Comparison of ENCODE assay signal across 14 cellular contexts in the genomic region with DNA sequence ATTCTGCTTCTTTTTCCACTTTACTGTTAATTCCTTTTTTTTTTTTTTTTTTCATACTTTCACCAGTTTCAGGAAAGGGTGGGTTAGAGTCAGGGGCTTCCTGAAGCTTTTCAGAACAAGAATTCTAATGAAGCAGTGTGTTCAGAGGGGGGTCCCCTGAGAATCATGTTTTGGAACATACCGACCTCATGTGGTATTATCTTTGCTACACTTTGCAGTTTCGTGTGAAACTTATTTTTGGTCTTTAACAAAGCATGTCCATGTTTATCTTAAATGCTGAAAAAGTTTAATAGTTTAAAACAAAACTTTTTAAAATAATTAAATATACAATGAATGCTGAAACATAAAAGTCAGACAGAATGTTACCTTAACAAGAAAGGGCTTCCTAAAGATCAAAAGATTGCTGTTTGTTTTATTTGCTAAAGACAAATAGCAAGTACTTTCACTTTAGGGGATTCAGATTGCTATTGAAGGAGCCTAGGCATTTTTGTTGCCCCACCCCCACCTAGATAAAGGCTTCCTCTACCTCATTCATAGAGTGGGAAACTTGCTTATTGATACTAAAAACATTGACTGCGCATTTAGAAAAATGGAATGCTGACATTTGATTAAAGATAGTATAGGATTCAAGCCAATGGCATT. TPM values are rescaled to one million over a fixed set of nuclear protein-coding genes. Genes with fewer than 3 reads are reported as not detected.
A peak's percentile ranks its signal among the peaks of the same experiment; 100 is the strongest.
DNase-seq lines count a peak whose midpoint lies in the region; ATAC-seq and TF ChIP-seq lines count a peak whose summit lies in the region.
"Had no signal": no experiment of that assay in that cellular context is flagged by ENCODE, and none has a peak within 500 bp of the region (broad histone marks: within the 10 kb centered on the region; RNA-seq: fewer than 3 reads in every experiment).

No MANE protein-coding gene starts in this region.

- H3K4me1 ChIP-seq in DOHH2 (ENCODE audit: control insufficient read depth, low read length), result peaks cover 40% of the 10 kb centered on the region
- peaks cover 0 to 6% (median 4%) of the 10 kb centered on the region in 4 donors for H3K4me1 ChIP-seq in liver (ENCODE audit: control insufficient read depth in 4 of 4, insufficient read depth in 4 of 4, low read length in 3 of 4)
- H3K4me1 ChIP-seq in esophagus squamous epithelium, result peaks cover 0 to 7% (median 0%) of the 10 kb centered on the region in 3 donors

- no peaks in the 10 kb centered on the region for H3K36me3 ChIP-seq in DOHH2 (ENCODE audit: control insufficient read depth, low read length)
- H3K36me3 ChIP-seq in SU-DHL-6 (ENCODE audit: low read length), result no peaks in the 10 kb centered on the region
- no peaks in the 10 kb centered on the region for H3K36me3 ChIP-seq in liver (ENCODE audit: control insufficient read depth in 4 of 4, insufficient read depth in 3 of 4, low read depth in 1 of 4, low read length in 3 of 4)
- H3K36me3 ChIP-seq in esophagus squamous epithelium, result no peaks in the 10 kb centered on the region

- ATAC-seq in GM21447 (IDR thresholded peaks at IDR 0.05; ENCODE audit: unreplicated experiment) (peak; percentile 41), HG02759 (IDR thresholded peaks at IDR 0.05; ENCODE audit: unreplicated experiment) (no peak)
- ATAC-seq: Panc1, T-helper 17 cell had no signal

- peaks cover 9% of the 10 kb centered on the region for H3K27me3 ChIP-seq in DOHH2 (ENCODE audit: control insufficient read depth, low read length)
- no peaks in the 10 kb centered on the region for H3K27me3 ChIP-seq in SU-DHL-6 (ENCODE audit: low read length)
- no peaks in the 10 kb centered on the region for H3K27me3 ChIP-seq in liver (ENCODE audit: control insufficient read depth in 4 of 4, insufficient read depth in 4 of 4, low read length in 3 of 4)
- peaks cover 0 to 5% (median 0%) of the 10 kb centered on the region in 4 donors for H3K27me3 ChIP-seq in esophagus squamous epithelium

- TF ChIP-seq POLR2A in esophagus squamous epithelium (IDR thresholded peaks at IDR 0.05), result no peak

- WGBS in liver, result 36% methylated on average over 3 of the region's 3 CpGs
- WGBS in esophagus squamous epithelium, 2 donors, result 42 to 52% methylated on average over 3 of the region's 3 CpGs

- no peak overlapping the region for H3K4me3 ChIP-seq in DOHH2 (ENCODE audit: low read length)
- no peak overlapping the region for H3K4me3 ChIP-seq in SU-DHL-6 (ENCODE audit: insufficient read depth, low read length, poor library complexity, severe bottlenecking)
- H3K4me3 ChIP-seq in liver (ENCODE audit: low read depth in 1 of 3, low read length in 3 of 3), result no peak overlapping the region
- H3K4me3 ChIP-seq in esophagus squamous epithelium, result no peak overlapping the region

- TF ChIP-seq RAD21 in liver (IDR thresholded peaks at IDR 0.05), result no peak

- H3K4me2 ChIP-seq in DOHH2 (ENCODE audit: low read length) (peak overlapping the region; percentile 40), SU-DHL-6 (ENCODE audit: low read depth, low read length, poor library complexity, severe bottlenecking) (peak overlapping the region; percentile 51)

- no peaks in the 10 kb centered on the region for H3F3A ChIP-seq in DOHH2 (ENCODE audit: control insufficient read depth, insufficient read depth)
- peaks cover 3% of the 10 kb centered on the region; the same call in 1 of the 2 replicates for H3F3A ChIP-seq in SU-DHL-6 (ENCODE audit: insufficient read depth)

- H3K9me3 ChIP-seq in DOHH2 (ENCODE audit: control insufficient read depth, insufficient read depth, low read length) (no peaks in the 10 kb centered on the region), SU-DHL-6 (ENCODE audit: insufficient read depth, low read length) (no peaks in the 10 kb centered on the region), liver (ENCODE audit: control insufficient read depth in 4 of 4, low read length in 3 of 4) (no peaks in the 10 kb centered on the region), esophagus squamous epithelium (no peaks in the 10 kb centered on the region)

- no peak overlapping the region for H2AFZ ChIP-seq in SU-DHL-6 (ENCODE audit: low read depth, low read length, severe bottlenecking)

- no peaks in the 10 kb centered on the region for H3K79me2 ChIP-seq in DOHH2 (ENCODE audit: control insufficient read depth, low read length)
- H3K79me2 ChIP-seq in SU-DHL-6 (ENCODE audit: insufficient read depth, low read length), result no peaks in the 10 kb centered on the region

- no peak overlapping the region for H3K9ac ChIP-seq in SU-DHL-6 (ENCODE audit: low read length)
- no peak overlapping the region for H3K9ac ChIP-seq in liver (ENCODE audit: low read depth in 1 of 2, low read length in 2 of 2)

- H3K27ac ChIP-seq in DOHH2 (ENCODE audit: low read depth, low read length) (no peak overlapping the region), SU-DHL-6 (ENCODE audit: low read depth, low read length) (no peak overlapping the region), liver (ENCODE audit: low read depth in 1 of 2, low read length in 2 of 2) (no peak overlapping the region), esophagus squamous epithelium (no peak overlapping the region)

- DNase-seq in GF-D8 (lab: John Stamatoyannopoulos, UW) (no peak), esophagus squamous epithelium (lab: John Stamatoyannopoulos, UW) (no peak), DMS153 treated with DMSO at 0.1 percent for 48 hours (lab: John Stamatoyannopoulos, UW; ENCODE audit: unreplicated experiment) (no peak)
- DNase-seq: activated CD4-positive, alpha-beta T cell treated with anti-CD3 and anti-CD28 coated beads, Interleukin-2, amount 50 U/mL, for 48 hours; activated naive CD4-positive, alpha-beta T cell treated with Interleukin-2 at 50 U/mL for 16 hours; central memory CD4-positive, alpha-beta T cell; stimulated activated CD4-positive, alpha-beta T cell treated with anti-CD3 and anti-CD28 coated beads, Interleukin-2, amount 100 ng/mL, for 48 hours; T-helper 17 cell had no signal

- H3K9me2 ChIP-seq in DOHH2 (replicated peaks; ENCODE audit: control insufficient read depth, low read length), result no peaks in the 10 kb centered on the region
- H3K9me2 ChIP-seq in SU-DHL-6 (replicated peaks; ENCODE audit: insufficient read depth, low read length), result no peaks in the 10 kb centered on the region

- TF ChIP-seq CTCF in DOHH2 (IDR thresholded peaks at IDR 0.05; ENCODE audit: low read depth, low read length, poor library complexity, severe bottlenecking) (no peak), SU-DHL-6 (IDR thresholded peaks at IDR 0.05; ENCODE audit: insufficient read depth, low read length, poor library complexity, severe bottlenecking) (no peak), liver (IDR thresholded peaks at IDR 0.05; ENCODE audit: low read depth, low read length, missing input control) (no peak), esophagus squamous epithelium (IDR thresholded peaks at IDR 0.05) (no peak)

- intact Hi-C loops in esophagus squamous epithelium (cut with DNase I), result loop anchor here (5.0 kb wide), 1 partner anchor 311 kb away; no protein-coding TSS in a partner anchor

- H4K20me1 ChIP-seq in DOHH2 (ENCODE audit: control insufficient read depth, insufficient read depth, low read depth, low read length) (no peaks in the 10 kb centered on the region), SU-DHL-6 (ENCODE audit: low read depth, low read length) (no peaks in the 10 kb centered on the region)

TF ChIP-seq in liver, 16 proteins besides CTCF, POLR2A, EP300 and RAD21:
- TF ChIP-seq SP1 (IDR thresholded peaks at IDR 0.05), result peak; percentile 9
- TF ChIP-seq, protein P1, sequence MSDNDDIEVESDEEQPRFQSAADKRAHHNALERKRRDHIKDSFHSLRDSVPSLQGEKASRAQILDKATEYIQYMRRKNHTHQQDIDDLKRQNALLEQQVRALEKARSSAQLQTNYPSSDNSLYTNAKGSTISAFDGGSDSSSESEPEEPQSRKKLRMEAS (IDR thresholded peaks at IDR 0.05), result no peak

RNA-seq across cellular contexts. Expression of a gene that starts 21.1 kb away (rescaled TPM):
- total RNA-seq in liver (10 to 100 TPM; 32.2 to 33.9 TPM), esophagus squamous epithelium (10 to 100 TPM; 42.8 to 79.4 (median 65.3) TPM)
- 100 to 1,000 TPM in 1 of 2 donors, 10 to 100 TPM in 1; 48.3 to 132 TPM for polyA plus RNA-seq in liver
